In genomic region chr2:237478095-237478494, GRCh38 we compare ENCODE assay signal across 10 cellular contexts. TPM values are rescaled to one million over a fixed set of nuclear protein-coding genes. Genes with fewer than 3 reads are reported as not detected.
"Had no signal": no experiment of that assay in that cellular context is flagged by ENCODE, and none has a peak within 500 bp of the region (broad histone marks: within the 10 kb centered on the region; RNA-seq: fewer than 3 reads in every experiment).

No MANE protein-coding gene starts in this region.

- H3K9me3 Mint-ChIP-seq: IgD-negative memory B cell had no signal

- H3K27ac ChIP-seq: GM23248, HL-60, KMS-11 had no signal

- H3K36me3 ChIP-seq: HAP-1 had no signal

- H3K4me3 ChIP-seq: GM23248, HAP-1 had no signal

- DNase-seq: GM23248, GOT3, H7, KBM-7 had no signal

- H3K27ac Mint-ChIP-seq: IgD-negative memory B cell had no signal

- H3K9me3 ChIP-seq: HAP-1 had no signal

- H3K36me3 Mint-ChIP-seq: IgD-negative memory B cell had no signal

RNA-seq across cellular contexts. Expression of gene MLPH, which starts 9.0 kb away (rescaled TPM):
- total RNA-seq: HepG2, HT1080 had no signal
